ENCODE assay signal across 23 cellular contexts in genomic region chr2:118913131-118913804, GRCh38. TPM values are rescaled to one million over a fixed set of nuclear protein-coding genes. Genes with fewer than 3 reads are reported as not detected.
DNase-seq lines count a peak whose midpoint lies in the region; ATAC-seq and TF ChIP-seq lines count a peak whose summit lies in the region.
"Had no signal": no experiment of that assay in that cellular context is flagged by ENCODE, and none has a peak within 500 bp of the region (broad histone marks: within the 10 kb centered on the region; RNA-seq: fewer than 3 reads in every experiment).

No MANE protein-coding gene starts in this region.

- H3K36me3 ChIP-seq in breast epithelium (no peaks in the 10 kb centered on the region), mesodermal cell (ENCODE audit: control insufficient read depth, insufficient read depth, low read length) (no peaks in the 10 kb centered on the region), colonic mucosa (no peaks in the 10 kb centered on the region)
- H3K36me3 ChIP-seq: prostate gland had no signal

- intact Hi-C loops in MCF 10A (cut with micrococcal nuclease) = loop anchor here (10.0 kb wide), 1 partner anchor 92 kb away; no protein-coding TSS in a partner anchor
- intact Hi-C loops in breast epithelium (cut with DNase I; ENCODE audit: low total_unique reads) = no loop called here
- intact Hi-C loops in dendritic cell treated with granulocyte-macrophage colony-stimulating factor and Interleukin-4, amounts not matched to agents 40 ng/mL and 50 ng/mL, for 4 days (cut with micrococcal nuclease) = loop anchor here (10.0 kb wide), 1 partner anchor 72 kb away; no protein-coding TSS in a partner anchor
- intact Hi-C loops in colonic mucosa (cut with DNase I) = no loop called here

- H3K36me3 Mint-ChIP-seq in MCF 10A (ENCODE audit: insufficient read depth, unreplicated experiment) = peaks cover 5% of the 10 kb centered on the region
- H3K36me3 Mint-ChIP-seq in dendritic cell treated with granulocyte-macrophage colony-stimulating factor and Interleukin-4, amounts not matched to agents 40 ng/mL and 50 ng/mL, for 4 days (ENCODE audit: low read depth) = no peaks in the 10 kb centered on the region
- H3K36me3 Mint-ChIP-seq: CD8-positive, alpha-beta memory T cell; memory B cell had no signal

- no peaks in the 10 kb centered on the region for H3K9me3 Mint-ChIP-seq in MCF 10A (ENCODE audit: unreplicated experiment)
- H3K9me3 Mint-ChIP-seq in dendritic cell treated with granulocyte-macrophage colony-stimulating factor and Interleukin-4, amounts not matched to agents 40 ng/mL and 50 ng/mL, for 4 days = peaks cover 6% of the 10 kb centered on the region
- H3K9me3 Mint-ChIP-seq: activated naive CD8-positive, alpha-beta T cell treated with anti-CD3 and anti-CD28 coated beads, Interleukin-2, amount 50 U/mL, for 24 hours; activated T-cell treated with anti-CD3 and anti-CD28 coated beads, Interleukin-2, amount 50 U/mL, for 4 hours; CD8-positive, alpha-beta memory T cell; H9; memory B cell had no signal

- H3K4me1 Mint-ChIP-seq in MCF 10A (ENCODE audit: insufficient read depth, unreplicated experiment) = peaks cover 9% of the 10 kb centered on the region
- peaks cover 38% of the 10 kb centered on the region for H3K4me1 Mint-ChIP-seq in dendritic cell treated with granulocyte-macrophage colony-stimulating factor and Interleukin-4, amounts not matched to agents 40 ng/mL and 50 ng/mL, for 4 days (ENCODE audit: low read depth)
- H3K4me1 Mint-ChIP-seq: activated naive CD8-positive, alpha-beta T cell treated with anti-CD3 and anti-CD28 coated beads, Interleukin-2, amount 50 U/mL, for 24 hours; CD8-positive, alpha-beta memory T cell; H9; memory B cell had no signal

- H3K27ac ChIP-seq in breast epithelium (no peak overlapping the region), mesodermal cell (ENCODE audit: low read depth, low read length, severe bottlenecking) (peak overlapping the region; percentile 10), colonic mucosa (no peak overlapping the region)
- H3K27ac ChIP-seq: prostate gland had no signal

- no peak overlapping the region for H3K9ac ChIP-seq in colonic mucosa (ENCODE audit: low read depth in 2 of 2, low read length in 2 of 2)

- H3K4me1 ChIP-seq in breast epithelium = no peaks in the 10 kb centered on the region
- peaks cover 9% of the 10 kb centered on the region for H3K4me1 ChIP-seq in mesodermal cell (ENCODE audit: control insufficient read depth, insufficient read depth, low read length, poor library complexity, severe bottlenecking)
- no peaks in the 10 kb centered on the region for H3K4me1 ChIP-seq in colonic mucosa
- H3K4me1 ChIP-seq: prostate gland had no signal

- DNase-seq in MCF 10A (ENCODE audit: unreplicated experiment) = no peak
- no peak for DNase-seq in breast epithelium (ENCODE audit: low spot score in 2 of 2)
- no peak for DNase-seq in colonic mucosa
- no peak for DNase-seq in NK-92 (lab: John Stamatoyannopoulos, UW; ENCODE audit: unreplicated experiment)
- no peak for DNase-seq in activated CD4-positive, alpha-beta T cell treated with anti-CD3 and anti-CD28 coated beads for 1 hour
- DNase-seq: activated CD4-positive, alpha-beta T cell treated with anti-CD3 and anti-CD28 coated beads for 48 hours; activated naive CD8-positive, alpha-beta T cell treated with anti-CD3 and anti-CD28 coated beads, Interleukin-2, amount 50 U/mL, for 24 hours; activated T-cell treated with anti-CD3 and anti-CD28 coated beads, Interleukin-2, amount 50 U/mL, for 4 hours; AML-193; CD8-positive, alpha-beta memory T cell; cerebellar nuclear complex; H9; NCI-H1417 treated with DMSO at 0.1 percent for 48 hours; NCI-H2107; NCI-H446 treated with DMSO at 0.1 percent for 48 hours; Right ventricle myocardium superior; stimulated activated CD4-positive, alpha-beta T cell treated with anti-CD3 and anti-CD28 coated beads, Interleukin-15, amount 100 ng/mL, for 24 hours; stimulated activated naive CD4-positive, alpha-beta T cell had no signal

- H3K27ac Mint-ChIP-seq in MCF 10A (ENCODE audit: low read depth, unreplicated experiment) = peak overlapping the region; percentile 83
- peak overlapping the region; percentile 59 for H3K27ac Mint-ChIP-seq in dendritic cell treated with granulocyte-macrophage colony-stimulating factor and Interleukin-4, amounts not matched to agents 40 ng/mL and 50 ng/mL, for 4 days
- H3K27ac Mint-ChIP-seq: activated naive CD8-positive, alpha-beta T cell treated with anti-CD3 and anti-CD28 coated beads, Interleukin-2, amount 50 U/mL, for 24 hours; CD8-positive, alpha-beta memory T cell; H9; memory B cell had no signal

- no peak for TF ChIP-seq POLR2A in breast epithelium (IDR thresholded peaks at IDR 0.05)

- BruUV-seq in MCF 10A (replicated peaks; lab: Mats Ljungman, UMichigan) = no TSS peak

- H3K27me3 ChIP-seq in breast epithelium (no peaks in the 10 kb centered on the region), colonic mucosa (no peaks in the 10 kb centered on the region)

- no peak overlapping the region for H3K4me3 Mint-ChIP-seq in MCF 10A (ENCODE audit: unreplicated experiment)
- no peak overlapping the region for H3K4me3 Mint-ChIP-seq in dendritic cell treated with granulocyte-macrophage colony-stimulating factor and Interleukin-4, amounts not matched to agents 40 ng/mL and 50 ng/mL, for 4 days
- H3K4me3 Mint-ChIP-seq: activated naive CD8-positive, alpha-beta T cell treated with anti-CD3 and anti-CD28 coated beads, Interleukin-2, amount 50 U/mL, for 24 hours; activated T-cell treated with anti-CD3 and anti-CD28 coated beads, Interleukin-2, amount 50 U/mL, for 4 hours; CD8-positive, alpha-beta memory T cell; H9; memory B cell had no signal

- TF ChIP-seq CTCF in MCF 10A (IDR thresholded peaks at IDR 0.05; ENCODE audit: unreplicated experiment) = no peak
- TF ChIP-seq CTCF in breast epithelium (IDR thresholded peaks at IDR 0.05) = no peak
- no peak for TF ChIP-seq CTCF in colonic mucosa (IDR thresholded peaks at IDR 0.05)

- H3K27me3 Mint-ChIP-seq in MCF 10A (ENCODE audit: insufficient read depth, unreplicated experiment) = no peaks in the 10 kb centered on the region
- peaks cover 24% of the 10 kb centered on the region for H3K27me3 Mint-ChIP-seq in dendritic cell treated with granulocyte-macrophage colony-stimulating factor and Interleukin-4, amounts not matched to agents 40 ng/mL and 50 ng/mL, for 4 days
- H3K27me3 Mint-ChIP-seq: activated naive CD8-positive, alpha-beta T cell treated with anti-CD3 and anti-CD28 coated beads, Interleukin-2, amount 50 U/mL, for 24 hours had no signal

- WGBS in mesodermal cell (ENCODE audit: insufficient coverage in 2 of 2), 2 experiments = 89 to 92% methylated on average over 1 to 2 of the region's 3 CpGs

- CTCF ChIA-PET in MCF 10A (lab: Yijun Ruan, JAX) = interaction anchor here (0.5 to 2.9 kb wide), 5 partner anchors 10 to 316 kb away, joined by 3 to 14 read pairs (median 4); no protein-coding TSS in a partner anchor

- POLR2A ChIA-PET in MCF 10A (lab: Yijun Ruan, JAX) = interaction anchor here (0.6 to 1.0 kb wide), 2 partner anchors 10 to 125 kb away, joined by 3 read pairs; no protein-coding TSS in a partner anchor

- no peak for ATAC-seq in GM21381 (IDR thresholded peaks at IDR 0.05; ENCODE audit: unreplicated experiment)
- ATAC-seq: activated naive CD8-positive, alpha-beta T cell treated with anti-CD3 and anti-CD28 coated beads, Interleukin-2, amount 50 U/mL, for 24 hours; activated T-cell treated with anti-CD3 and anti-CD28 coated beads, Interleukin-2, amount 50 U/mL, for 4 hours had no signal

- H3K9me3 ChIP-seq in breast epithelium = peaks cover 0 to 3% of the 10 kb centered on the region in 2 donors
- no peaks in the 10 kb centered on the region for H3K9me3 ChIP-seq in mesodermal cell (ENCODE audit: control insufficient read depth, low read length)
- H3K9me3 ChIP-seq in colonic mucosa = no peaks in the 10 kb centered on the region
- H3K9me3 ChIP-seq: prostate gland had no signal

- H3K4me3 ChIP-seq in breast epithelium = no peak overlapping the region
- H3K4me3 ChIP-seq in mesodermal cell (ENCODE audit: extremely low read depth, insufficient read depth, low read length, poor library complexity, severe bottlenecking) = no peak overlapping the region
- H3K4me3 ChIP-seq in colonic mucosa = no peak overlapping the region
- H3K4me3 ChIP-seq: prostate gland had no signal

RNA-seq across cellular contexts. Expression of gene MARCO, which starts 28.7 kb away (rescaled TPM):
- total RNA-seq in MCF 10A (2022) = 1.5 and 2.4 TPM in 2 replicates
- 10 to 100 TPM in 1 of 3 donors, 1 to 10 TPM in 2; 6.6 to 58.6 (median 6.9) TPM for total RNA-seq in breast epithelium
- not detected for polyA plus RNA-seq in mesodermal cell (2013, experiment 1 of 2)
- not detected for polyA plus RNA-seq in mesodermal cell (2013, experiment 2 of 2)
- 1 to 10 TPM in 1 of 2 donors, under 1 TPM in 1; 0.77 to 3.7 TPM for total RNA-seq in colonic mucosa
- total RNA-seq: CD8-positive, alpha-beta memory T cell; H9 had no signal
- polyA plus RNA-seq: CD8-positive, alpha-beta memory T cell had no signal

Comparison
In these comparisons a context has a peak if more than half of its experiments do, and no peak if none do; other contexts are left out.
1. intact Hi-C loops: an anchor here in MCF 10A (10.0 kb wide) and dendritic cell treated with granulocyte-macrophage colony-stimulating factor and Interleukin-4, amounts not matched to agents 40 ng/mL and 50 ng/mL, for 4 days (10.0 kb wide); none called in breast epithelium and colonic mucosa.